Comparison of ENCODE assay signal across 1 cellular context in the genomic region with DNA sequence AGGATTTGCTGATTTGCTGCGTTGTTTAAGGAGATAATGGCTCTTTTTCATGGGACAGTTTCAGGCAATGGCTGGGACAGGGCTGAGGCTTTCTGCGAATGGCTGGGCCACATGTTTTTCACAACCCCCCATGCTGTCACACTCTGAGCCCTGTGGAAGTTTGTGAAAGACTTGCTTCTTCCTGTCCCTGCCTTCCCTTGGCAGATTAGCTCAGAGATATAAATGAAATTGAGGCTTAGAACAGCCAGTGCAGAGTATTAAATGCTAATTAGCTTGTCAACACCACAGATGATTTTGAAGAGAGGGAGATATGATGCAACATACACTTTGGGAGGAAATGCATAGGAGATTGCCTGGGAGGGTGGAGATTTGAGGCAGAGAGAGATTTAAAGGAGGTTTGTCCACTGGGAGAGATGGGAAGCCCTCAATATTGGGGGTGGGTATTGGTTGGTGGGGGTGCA.
TF ChIP-seq lines count a peak whose summit lies in the region.

No MANE protein-coding gene starts in this region.

TF ChIP-seq in K562, 482 proteins besides CTCF, POLR2A, EP300 and RAD21 (continued from another document and continues in another):
- TF ChIP-seq NCOA1 (IDR thresholded peaks at IDR 0.05; ENCODE audit: low read depth) (peak; percentile 38; the same call in 1 of the 2 replicates), ZNF146 (CRISPR knock-in tag; IDR thresholded peaks at IDR 0.05; ENCODE audit: unreplicated experiment) (no peak), CREBBP (IDR thresholded peaks at IDR 0.05; ENCODE audit: low read depth, low read length) (no peak), ZNF561 (CRISPR knock-in tag; conservative IDR thresholded peaks at IDR 0.05) (no peak), HDAC3 (IDR thresholded peaks at IDR 0.05; ENCODE audit: borderline replicate concordance, partially characterized antibody) (no peak), MYNN (IDR thresholded peaks at IDR 0.05) (no peak), MYNN (CRISPR knock-in tag; IDR thresholded peaks at IDR 0.05) (no peak), POLR2AphosphoS2 (IDR thresholded peaks at IDR 0.05; ENCODE audit: low read length) (no peak), GTF2F1 (IDR thresholded peaks at IDR 0.05; ENCODE audit: low read depth, low read length) (no peak), HDAC8 (tag; IDR thresholded peaks at IDR 0.05) (no peak), IRF9 (tag; IDR thresholded peaks at IDR 0.05) (peak; percentile 75), CEBPG (CRISPR knock-in tag; IDR thresholded peaks at IDR 0.05) (peak; percentile 94), CEBPG (tag; conservative IDR thresholded peaks at IDR 0.05 in 1 of 2, IDR thresholded peaks at IDR 0.05 in 1 of 2) (peak; percentile 99), TRIM28 (IDR thresholded peaks at IDR 0.05) (no peak), ZNF511 (CRISPR knock-in tag; IDR thresholded peaks at IDR 0.05) (peak; percentile 94), MEIS2 (IDR thresholded peaks at IDR 0.05; ENCODE audit: partially characterized antibody) (peak; percentile 95), ARNT (IDR thresholded peaks at IDR 0.05) (no peak; a peak in 1 of 4 replicates), SLC30A9 (CRISPR knock-in tag; IDR thresholded peaks at IDR 0.05) (no peak), BDP1 (IDR thresholded peaks at IDR 0.05; ENCODE audit: insufficient read depth, insufficient read length) (no peak), MLLT1 (IDR thresholded peaks at IDR 0.05) (no peak), SMAD3 (CRISPR knock-in tag; conservative IDR thresholded peaks at IDR 0.05) (no peak), ATF1 (CRISPR knock-in tag; IDR thresholded peaks at IDR 0.05) (no peak), ATF1 (tag; IDR thresholded peaks at IDR 0.05) (peak; percentile 38), ZNF239 (CRISPR knock-in tag; IDR thresholded peaks at IDR 0.05) (0 out of 2 replicates have a peak, but pooled peaks have one; percentile 52), MTA1 (IDR thresholded peaks at IDR 0.05; ENCODE audit: borderline replicate concordance) (peak; percentile 48; the same call in 1 of the 2 replicates), NR0B1 (IDR thresholded peaks at IDR 0.05; ENCODE audit: partially characterized antibody) (no peak), ID3 (CRISPR knock-in tag; IDR thresholded peaks at IDR 0.05) (no peak), ID3 (tag; IDR thresholded peaks at IDR 0.05) (no peak), RBM22 (IDR thresholded peaks at IDR 0.05; ENCODE audit: low read depth, low read length, poor library complexity, severe bottlenecking) (no peak), NR2C1 (IDR thresholded peaks at IDR 0.05) (no peak), NR2C1 (tag; IDR thresholded peaks at IDR 0.05) (no peak), RCOR1 (IDR thresholded peaks at IDR 0.05; ENCODE audit: borderline replicate concordance in 1 of 2, low read depth in 2 of 2, low read length in 2 of 2) (peak in 1 of 2 experiments; percentile 89; a peak in 2 of 4 replicates), DIDO1 (tag; IDR thresholded peaks at IDR 0.05; ENCODE audit: low read depth) (no peak), SREBF2 (CRISPR knock-in tag; IDR thresholded peaks at IDR 0.05) (no peak), MAZ (CRISPR knock-in tag; conservative IDR thresholded peaks at IDR 0.05 in 1 of 2, IDR thresholded peaks at IDR 0.05 in 1 of 2) (peak in 1 of 2 experiments; percentile 53; a peak in 1 of 4 replicates), ZNF830 (CRISPR knock-in tag; IDR thresholded peaks at IDR 0.05) (no peak), HBP1 (CRISPR knock-in tag; IDR thresholded peaks at IDR 0.05) (no peak), ZNF77 (CRISPR knock-in tag; IDR thresholded peaks at IDR 0.05) (no peak), ELK3 (CRISPR knock-in tag; IDR thresholded peaks at IDR 0.05) (no peak), HLTF (IDR thresholded peaks at IDR 0.05) (no peak), ESRRA (IDR thresholded peaks at IDR 0.05; ENCODE audit: borderline replicate concordance, low read depth) (no peak), FOXA1 (IDR thresholded peaks at IDR 0.05; ENCODE audit: borderline replicate concordance) (no peak), SPI1 (IDR thresholded peaks at IDR 0.05; ENCODE audit: borderline replicate concordance, low read depth, low read length) (no peak)
- TF ChIP-seq, protein P1, sequence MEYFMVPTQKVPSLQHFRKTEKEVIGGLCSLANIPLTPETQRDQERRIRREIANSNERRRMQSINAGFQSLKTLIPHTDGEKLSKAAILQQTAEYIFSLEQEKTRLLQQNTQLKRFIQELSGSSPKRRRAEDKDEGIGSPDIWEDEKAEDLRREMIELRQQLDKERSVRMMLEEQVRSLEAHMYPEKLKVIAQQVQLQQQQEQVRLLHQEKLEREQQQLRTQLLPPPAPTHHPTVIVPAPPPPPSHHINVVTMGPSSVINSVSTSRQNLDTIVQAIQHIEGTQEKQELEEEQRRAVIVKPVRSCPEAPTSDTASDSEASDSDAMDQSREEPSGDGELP (CRISPR knock-in tag; IDR thresholded peaks at IDR 0.05; ENCODE audit: borderline replicate concordance) = no peak
- TF ChIP-seq, protein P2, sequence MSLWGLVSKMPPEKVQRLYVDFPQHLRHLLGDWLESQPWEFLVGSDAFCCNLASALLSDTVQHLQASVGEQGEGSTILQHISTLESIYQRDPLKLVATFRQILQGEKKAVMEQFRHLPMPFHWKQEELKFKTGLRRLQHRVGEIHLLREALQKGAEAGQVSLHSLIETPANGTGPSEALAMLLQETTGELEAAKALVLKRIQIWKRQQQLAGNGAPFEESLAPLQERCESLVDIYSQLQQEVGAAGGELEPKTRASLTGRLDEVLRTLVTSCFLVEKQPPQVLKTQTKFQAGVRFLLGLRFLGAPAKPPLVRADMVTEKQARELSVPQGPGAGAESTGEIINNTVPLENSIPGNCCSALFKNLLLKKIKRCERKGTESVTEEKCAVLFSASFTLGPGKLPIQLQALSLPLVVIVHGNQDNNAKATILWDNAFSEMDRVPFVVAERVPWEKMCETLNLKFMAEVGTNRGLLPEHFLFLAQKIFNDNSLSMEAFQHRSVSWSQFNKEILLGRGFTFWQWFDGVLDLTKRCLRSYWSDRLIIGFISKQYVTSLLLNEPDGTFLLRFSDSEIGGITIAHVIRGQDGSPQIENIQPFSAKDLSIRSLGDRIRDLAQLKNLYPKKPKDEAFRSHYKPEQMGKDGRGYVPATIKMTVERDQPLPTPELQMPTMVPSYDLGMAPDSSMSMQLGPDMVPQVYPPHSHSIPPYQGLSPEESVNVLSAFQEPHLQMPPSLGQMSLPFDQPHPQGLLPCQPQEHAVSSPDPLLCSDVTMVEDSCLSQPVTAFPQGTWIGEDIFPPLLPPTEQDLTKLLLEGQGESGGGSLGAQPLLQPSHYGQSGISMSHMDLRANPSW (CRISPR knock-in tag; IDR thresholded peaks at IDR 0.05) = no peak
- TF ChIP-seq, protein P3, sequence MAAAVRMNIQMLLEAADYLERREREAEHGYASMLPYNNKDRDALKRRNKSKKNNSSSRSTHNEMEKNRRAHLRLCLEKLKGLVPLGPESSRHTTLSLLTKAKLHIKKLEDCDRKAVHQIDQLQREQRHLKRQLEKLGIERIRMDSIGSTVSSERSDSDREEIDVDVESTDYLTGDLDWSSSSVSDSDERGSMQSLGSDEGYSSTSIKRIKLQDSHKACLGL (CRISPR knock-in tag; IDR thresholded peaks at IDR 0.05; ENCODE audit: borderline replicate concordance, poor library complexity, severe bottlenecking) = no peak
- TF ChIP-seq, protein P4, sequence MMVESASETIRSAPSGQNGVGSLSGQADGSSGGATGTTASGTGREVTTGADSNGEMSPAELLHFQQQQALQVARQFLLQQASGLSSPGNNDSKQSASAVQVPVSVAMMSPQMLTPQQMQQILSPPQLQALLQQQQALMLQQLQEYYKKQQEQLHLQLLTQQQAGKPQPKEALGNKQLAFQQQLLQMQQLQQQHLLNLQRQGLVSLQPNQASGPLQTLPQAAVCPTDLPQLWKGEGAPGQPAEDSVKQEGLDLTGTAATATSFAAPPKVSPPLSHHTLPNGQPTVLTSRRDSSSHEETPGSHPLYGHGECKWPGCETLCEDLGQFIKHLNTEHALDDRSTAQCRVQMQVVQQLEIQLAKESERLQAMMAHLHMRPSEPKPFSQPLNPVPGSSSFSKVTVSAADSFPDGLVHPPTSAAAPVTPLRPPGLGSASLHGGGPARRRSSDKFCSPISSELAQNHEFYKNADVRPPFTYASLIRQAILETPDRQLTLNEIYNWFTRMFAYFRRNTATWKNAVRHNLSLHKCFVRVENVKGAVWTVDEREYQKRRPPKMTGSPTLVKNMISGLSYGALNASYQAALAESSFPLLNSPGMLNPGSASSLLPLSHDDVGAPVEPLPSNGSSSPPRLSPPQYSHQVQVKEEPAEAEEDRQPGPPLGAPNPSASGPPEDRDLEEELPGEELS (CRISPR knock-in tag; IDR thresholded peaks at IDR 0.05; ENCODE audit: borderline replicate concordance) = peak; percentile 68; the same call in 1 of the 2 replicates
- TF ChIP-seq, protein P5, sequence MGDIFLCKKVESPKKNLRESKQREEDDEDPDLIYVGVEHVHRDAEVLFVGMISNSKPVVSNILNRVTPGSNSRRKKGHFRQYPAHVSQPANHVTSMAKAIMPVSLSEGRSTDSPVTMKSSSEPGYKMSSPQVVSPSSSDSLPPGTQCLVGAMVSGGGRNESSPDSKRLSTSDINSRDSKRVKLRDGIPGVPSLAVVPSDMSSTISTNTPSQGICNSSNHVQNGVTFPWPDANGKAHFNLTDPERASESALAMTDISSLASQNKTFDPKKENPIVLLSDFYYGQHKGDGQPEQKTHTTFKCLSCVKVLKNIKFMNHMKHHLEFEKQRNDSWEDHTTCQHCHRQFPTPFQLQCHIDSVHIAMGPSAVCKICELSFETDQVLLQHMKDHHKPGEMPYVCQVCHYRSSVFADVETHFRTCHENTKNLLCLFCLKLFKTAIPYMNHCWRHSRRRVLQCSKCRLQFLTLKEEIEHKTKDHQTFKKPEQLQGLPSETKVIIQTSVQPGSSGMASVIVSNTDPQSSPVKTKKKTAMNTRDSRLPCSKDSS (IDR thresholded peaks at IDR 0.05; ENCODE audit: low read depth, partially characterized antibody) = no peak
